Comparison of ENCODE assay signal across 30 cellular contexts in genomic region chr2:154974041-154974440, GRCh38.
DNase-seq lines count a peak whose midpoint lies in the region; ATAC-seq and TF ChIP-seq lines count a peak whose summit lies in the region.
"Had no signal": no experiment of that assay in that cellular context is flagged by ENCODE, and none has a peak within 500 bp of the region (broad histone marks: within the 10 kb centered on the region; RNA-seq: fewer than 3 reads in every experiment).

No MANE protein-coding gene starts in this region.

- 78% methylated on average over 2 of the region's 2 CpGs for WGBS in hepatocyte (ENCODE audit: low lambda C conversion rate, missing lambda C conversion rate)

- H3K9me3 ChIP-seq in OCI-LY7 (ENCODE audit: low read length) (peaks cover under 1% of the 10 kb centered on the region; the same call in 1 of the 2 replicates), hepatocyte (ENCODE audit: low read depth) (no peaks in the 10 kb centered on the region), breast epithelium (no peaks in the 10 kb centered on the region)
- H3K9me3 ChIP-seq: body of pancreas, prostate gland, sigmoid colon, tibial nerve had no signal

- TF ChIP-seq CTCF in OCI-LY7 (conservative IDR thresholded peaks at IDR 0.05; ENCODE audit: low read length): no peak
- TF ChIP-seq CTCF in hepatocyte (IDR thresholded peaks at IDR 0.05; ENCODE audit: poor library complexity): no peak
- TF ChIP-seq CTCF in breast epithelium (IDR thresholded peaks at IDR 0.05): no peak

- H3K27me3 Mint-ChIP-seq in activated CD4-positive, alpha-beta T cell treated with anti-CD3 and anti-CD28 coated beads for 36 hours: no peaks in the 10 kb centered on the region
- H3K27me3 Mint-ChIP-seq: activated naive CD8-positive, alpha-beta T cell treated with anti-CD3 and anti-CD28 coated beads, Interleukin-2, amount 50 U/mL, for 24 hours; CD4-positive, alpha-beta memory T cell; stimulated activated naive CD8-positive, alpha-beta T cell treated with anti-CD3 and anti-CD28 coated beads, Interleukin-15, amount 100 ng/mL, for 72 hours had no signal

- intact Hi-C loops in OCI-LY7 (cut with micrococcal nuclease; ENCODE audit: unreplicated experiment) (no loop called here), breast epithelium (cut with DNase I; ENCODE audit: low total_unique reads) (no loop called here)
- intact Hi-C loops in activated CD4-positive, alpha-beta T cell treated with anti-CD3 and anti-CD28 coated beads for 36 hours (cut with DNase I, micrococcal nuclease): no loop called here

- no peak overlapping the region for H3K27ac Mint-ChIP-seq in activated CD4-positive, alpha-beta T cell treated with anti-CD3 and anti-CD28 coated beads for 36 hours
- H3K27ac Mint-ChIP-seq: activated CD8-positive, alpha-beta T cell treated with anti-CD3 and anti-CD28 coated beads, Interleukin-2, amount 10 ng/mL, durations not matched to agents 7 days and 5 days; activated naive CD8-positive, alpha-beta T cell treated with anti-CD3 and anti-CD28 coated beads, Interleukin-2, amount 50 U/mL, for 24 hours had no signal

- peaks cover 3% of the 10 kb centered on the region for H3K9me3 Mint-ChIP-seq in activated CD4-positive, alpha-beta T cell treated with anti-CD3 and anti-CD28 coated beads for 36 hours (ENCODE audit: low read depth)
- H3K9me3 Mint-ChIP-seq: stimulated activated naive CD8-positive, alpha-beta T cell treated with anti-CD3 and anti-CD28 coated beads, Interleukin-15, amount 100 ng/mL, for 72 hours had no signal

- no TSS peak for BruUV-seq in OCI-LY7 (replicated peaks; lab: Mats Ljungman, UMichigan)

- H2AFZ ChIP-seq in OCI-LY7 (ENCODE audit: low read length) (peak overlapping the region; percentile 91), hepatocyte (no peak overlapping the region)

- H3K79me2 ChIP-seq in OCI-LY7 (ENCODE audit: insufficient read depth, low read depth, low read length): no peaks in the 10 kb centered on the region
- H3K79me2 ChIP-seq in hepatocyte: no peaks in the 10 kb centered on the region

- H3K27ac ChIP-seq in OCI-LY7 (ENCODE audit: low read depth, low read length, poor library complexity, severe bottlenecking) (no peak overlapping the region), hepatocyte (no peak overlapping the region), breast epithelium (no peak overlapping the region)
- H3K27ac ChIP-seq: body of pancreas, heart right ventricle, prostate gland, sigmoid colon, tibial nerve had no signal

- TF ChIP-seq POLR2A in breast epithelium (IDR thresholded peaks at IDR 0.05): no peak

- POLR2A ChIA-PET in OCI-LY7 (lab: Charles Lee): interaction anchor here (0.8 to 1.3 kb wide), 2 partner anchors 10 to 168 kb away, joined by 3 read pairs; no protein-coding TSS in a partner anchor
- POLR2A ChIA-PET in activated CD4-positive, alpha-beta T cell treated with anti-CD3 and anti-CD28 coated beads for 36 hours (lab: Charles Lee): no interaction called here

- H3K4me3 Mint-ChIP-seq in activated CD4-positive, alpha-beta T cell treated with anti-CD3 and anti-CD28 coated beads for 36 hours: no peak overlapping the region
- H3K4me3 Mint-ChIP-seq: activated CD8-positive, alpha-beta T cell treated with anti-CD3 and anti-CD28 coated beads, Interleukin-2, amount 10 ng/mL, durations not matched to agents 7 days and 5 days; activated naive CD8-positive, alpha-beta T cell treated with anti-CD3 and anti-CD28 coated beads, Interleukin-2, amount 50 U/mL, for 24 hours; stimulated activated naive CD8-positive, alpha-beta T cell treated with anti-CD3 and anti-CD28 coated beads, Interleukin-15, amount 100 ng/mL, for 72 hours had no signal

- no peaks in the 10 kb centered on the region for H3K4me1 Mint-ChIP-seq in activated CD4-positive, alpha-beta T cell treated with anti-CD3 and anti-CD28 coated beads for 36 hours
- H3K4me1 Mint-ChIP-seq: activated naive CD8-positive, alpha-beta T cell treated with anti-CD3 and anti-CD28 coated beads, Interleukin-2, amount 50 U/mL, for 24 hours; CD4-positive, alpha-beta memory T cell; stimulated activated naive CD8-positive, alpha-beta T cell treated with anti-CD3 and anti-CD28 coated beads, Interleukin-15, amount 100 ng/mL, for 72 hours had no signal

- no peaks in the 10 kb centered on the region for H3K9me2 ChIP-seq in OCI-LY7 (ENCODE audit: insufficient read depth, low read length)
- no peaks in the 10 kb centered on the region for H3K9me2 ChIP-seq in hepatocyte (replicated peaks; ENCODE audit: insufficient read depth)

- H3K36me3 ChIP-seq in OCI-LY7 (ENCODE audit: insufficient read depth, low read length): no peaks in the 10 kb centered on the region
- H3K36me3 ChIP-seq in hepatocyte (replicated peaks; ENCODE audit: insufficient read depth, low read depth): no peaks in the 10 kb centered on the region
- no peaks in the 10 kb centered on the region for H3K36me3 ChIP-seq in breast epithelium
- H3K36me3 ChIP-seq: heart right ventricle, prostate gland, sigmoid colon, tibial nerve had no signal

- ATAC-seq in HG03135 (IDR thresholded peaks at IDR 0.05; ENCODE audit: unreplicated experiment): peak; percentile 59
- no peak for ATAC-seq in activated CD4-positive, alpha-beta T cell treated with anti-CD3 and anti-CD28 coated beads for 36 hours
- ATAC-seq: activated CD8-positive, alpha-beta T cell treated with anti-CD3 and anti-CD28 coated beads, Interleukin-2, amount 10 ng/mL, durations not matched to agents 7 days and 5 days; activated naive CD8-positive, alpha-beta T cell treated with anti-CD3 and anti-CD28 coated beads, Interleukin-2, amount 50 U/mL, for 24 hours; body of pancreas; heart right ventricle; PC-3; stimulated activated naive CD8-positive, alpha-beta T cell treated with anti-CD3 and anti-CD28 coated beads, Interleukin-15, amount 100 ng/mL, for 72 hours had no signal

- no peak overlapping the region for H3K4me3 ChIP-seq in OCI-LY7 (ENCODE audit: low read depth, low read length, poor library complexity, severe bottlenecking)
- H3K4me3 ChIP-seq in hepatocyte: no peak overlapping the region
- H3K4me3 ChIP-seq in breast epithelium: no peak overlapping the region
- H3K4me3 ChIP-seq: body of pancreas, heart right ventricle, prostate gland, sigmoid colon, tibial nerve had no signal

- no peaks in the 10 kb centered on the region for H3K36me3 Mint-ChIP-seq in activated CD4-positive, alpha-beta T cell treated with anti-CD3 and anti-CD28 coated beads for 36 hours (ENCODE audit: low read depth)
- H3K36me3 Mint-ChIP-seq: CD4-positive, alpha-beta memory T cell had no signal

- H3K27me3 ChIP-seq in hepatocyte: no peaks in the 10 kb centered on the region
- no peaks in the 10 kb centered on the region for H3K27me3 ChIP-seq in breast epithelium
- H3K27me3 ChIP-seq: body of pancreas, heart right ventricle, sigmoid colon, tibial nerve had no signal

- H3K4me2 ChIP-seq in OCI-LY7 (ENCODE audit: low read length) (peak overlapping the region; percentile 33; the same call in 1 of the 2 replicates), hepatocyte (no peak overlapping the region)

- H4K20me1 ChIP-seq in OCI-LY7 (ENCODE audit: insufficient read depth, low read length): no peaks in the 10 kb centered on the region
- no peaks in the 10 kb centered on the region for H4K20me1 ChIP-seq in hepatocyte (ENCODE audit: insufficient read depth, poor library complexity, severe bottlenecking)

- H3K4me1 ChIP-seq in OCI-LY7 (ENCODE audit: insufficient read depth, low read length, poor library complexity, severe bottlenecking) (peaks cover 14% of the 10 kb centered on the region), hepatocyte (ENCODE audit: insufficient read depth) (no peaks in the 10 kb centered on the region), breast epithelium (no peaks in the 10 kb centered on the region)
- H3K4me1 ChIP-seq: body of pancreas, heart right ventricle, prostate gland, sigmoid colon, tibial nerve had no signal

- DNase-seq in NCI-H748 (lab: John Stamatoyannopoulos, UW; ENCODE audit: unreplicated experiment) (peak; percentile 42), NCI-H748 treated with DMSO at 0.1 percent for 48 hours (lab: John Stamatoyannopoulos, UW) (no peak), OCI-LY7 (ENCODE audit: low spot score) (peak; percentile 28), hepatocyte (ENCODE audit: low spot score) (no peak), breast epithelium (ENCODE audit: low spot score in 2 of 2) (no peak)
- no peak for DNase-seq in activated CD4-positive, alpha-beta T cell treated with anti-CD3 and anti-CD28 coated beads for 36 hours
- no peak for DNase-seq in activated CD4-positive, alpha-beta T cell treated with anti-CD3 and anti-CD28 coated beads for 4 hours
- DNase-seq: 8988T; activated CD8-positive, alpha-beta T cell treated with anti-CD3 and anti-CD28 coated beads, Interleukin-2, amount 10 ng/mL, durations not matched to agents 7 days and 5 days; activated gamma-delta T cell treated with Interleukin-2 at 50 U/mL for 16 hours; activated naive CD8-positive, alpha-beta T cell treated with anti-CD3 and anti-CD28 coated beads, Interleukin-2, amount 50 U/mL, for 24 hours; activated T-cell treated with anti-CD3 and anti-CD28 coated beads, Interleukin-2, amount 50 U/mL, for 1 hour; body of pancreas; CD4-positive, alpha-beta memory T cell; DMS 273 treated with DMSO at 0.1 percent for 48 hours; effector CD8-positive, alpha-beta T cell; foreskin fibroblast; heart right ventricle; Karpas-422; mammary epithelial cell; MV-4-11; NCI-H1694 treated with DMSO at 0.1 percent for 48 hours; NCI-H774; PC-3; Right ventricle myocardium superior; sigmoid colon; stimulated activated naive CD8-positive, alpha-beta T cell treated with anti-CD3 and anti-CD28 coated beads, Interleukin-15, amount 100 ng/mL, for 72 hours had no signal

- CTCF ChIA-PET in OCI-LY7 (lab: Charles Lee; ENCODE audit: unreplicated experiment): no interaction called here
- CTCF ChIA-PET in activated CD4-positive, alpha-beta T cell treated with anti-CD3 and anti-CD28 coated beads for 36 hours (lab: Charles Lee): no interaction called here

Comparison
In these comparisons a context has a peak if more than half of its experiments do, and no peak if none do; other contexts are left out.
1. DNase-seq: peak in NCI-H748 (single experiment) and OCI-LY7 (single experiment); none in NCI-H748 treated with DMSO at 0.1 percent for 48 hours (single experiment), hepatocyte (single experiment), breast epithelium (0 of 2), activated CD4-positive, alpha-beta T cell treated with anti-CD3 and anti-CD28 coated beads for 36 hours (single experiment) and activated CD4-positive, alpha-beta T cell treated with anti-CD3 and anti-CD28 coated beads for 4 hours (0 of 2).